ENCODE assay signal across 1 cellular context in genomic region chr3:121542924-121543323, GRCh38.
TF ChIP-seq lines count a peak whose summit lies in the region.

No MANE protein-coding gene starts in this region.

TF ChIP-seq in SK-N-SH treated with all-trans-retinoic acid at 6 μM for 48 hours, 23 proteins besides CTCF, POLR2A, EP300 and RAD21 (continued from another document):
- TF ChIP-seq TOX (CRISPR knock-in tag; IDR thresholded peaks at IDR 0.05; ENCODE audit: borderline replicate concordance) (no peak), CSRNP3 (CRISPR knock-in tag; IDR thresholded peaks at IDR 0.05) (no peak), RARB (CRISPR knock-in tag; IDR thresholded peaks at IDR 0.05) (no peak), ARNTL (CRISPR knock-in tag; IDR thresholded peaks at IDR 0.05; ENCODE audit: borderline replicate concordance, low read depth) (no peak), ZNF8 (CRISPR knock-in tag; IDR thresholded peaks at IDR 0.05) (no peak), ZC3H10 (CRISPR knock-in tag; IDR thresholded peaks at IDR 0.05) (no peak), OSR1 (CRISPR knock-in tag; IDR thresholded peaks at IDR 0.05) (no peak)
